In genomic region chr10:102313221-102313896, GRCh38 we compare ENCODE assay signal across 16 cellular contexts.
A peak's percentile ranks its signal among the peaks of the same experiment; 100 is the strongest.
DNase-seq lines count a peak whose midpoint lies in the region; ATAC-seq, FAIRE-seq and TF ChIP-seq lines count a peak whose summit lies in the region.
"Had no signal": no experiment of that assay in that cellular context is flagged by ENCODE, and none has a peak within 500 bp of the region (broad histone marks: within the 10 kb centered on the region; RNA-seq: fewer than 3 reads in every experiment).

No MANE protein-coding gene starts in this region.

- H4K8ac ChIP-seq in mesendoderm (ENCODE audit: low read depth, low read length): no peak overlapping the region

- DNase-seq in CD8-positive, alpha-beta T cell: no peak
- DNase-seq in LNCaP clone FGC (ENCODE audit: low read depth) (peak; percentile 30), progenitor cell of endocrine pancreas (ENCODE audit: low spot score, unreplicated experiment) (no peak), HepG2 (ENCODE audit: low spot score) (no peak), mesendoderm (no peak), NCI-H1048 (lab: John Stamatoyannopoulos, UW) (no peak), anterior cingulate cortex (lab: John Stamatoyannopoulos, UW) (no peak)
- DNase-seq: activated T-cell treated with anti-CD3 and anti-CD28 coated beads, Interleukin-2, amount 50 U/mL, for 4 hours; DMS153; effector memory CD8-positive, alpha-beta T cell; left cardiac atrium; NCI-H2171 had no signal

- H3K4me1 ChIP-seq in CD8-positive, alpha-beta T cell (ENCODE audit: insufficient read depth, low read length): no peaks in the 10 kb centered on the region
- H3K4me1 ChIP-seq in HepG2 (ENCODE audit: insufficient read depth, low read length) (peaks cover 27% of the 10 kb centered on the region), mesendoderm (ENCODE audit: control insufficient read depth, low read depth, low read length) (no peaks in the 10 kb centered on the region)

- peaks cover 3% of the 10 kb centered on the region for H3K36me3 ChIP-seq in CD8-positive, alpha-beta T cell (ENCODE audit: insufficient read depth, low read length)
- peaks cover 3 to 5% of the 10 kb centered on the region in 2 experiments; a peak in 2 of 5 replicates for H3K36me3 ChIP-seq in HepG2 (replicated peaks in 1 of 2; ENCODE audit: control insufficient read depth in 1 of 2, insufficient read depth in 2 of 2, low read length in 2 of 2)
- no peaks in the 10 kb centered on the region for H3K36me3 ChIP-seq in mesendoderm (ENCODE audit: control insufficient read depth, insufficient read depth, low read length)
- H3K36me3 ChIP-seq: ascending aorta had no signal

- H3K27ac ChIP-seq in CD8-positive, alpha-beta T cell (ENCODE audit: low read depth, low read length): no peak overlapping the region
- H3K27ac ChIP-seq in HepG2 (ENCODE audit: extremely low read length, insufficient read depth, low read length) (no peak overlapping the region), mesendoderm (ENCODE audit: low read depth, low read length) (no peak overlapping the region)
- H3K27ac ChIP-seq: ascending aorta, neutrophil had no signal

- TF ChIP-seq POLR2A in HepG2 (IDR thresholded peaks at IDR 0.05; ENCODE audit: insufficient read depth in 1 of 2, low read depth in 2 of 2, low read length in 2 of 2): no peak

- H4K20me1 ChIP-seq in HepG2 (ENCODE audit: insufficient read depth, low read length): peaks cover 5% of the 10 kb centered on the region; the same call in 1 of the 2 replicates

- FAIRE-seq in HepG2 (lab: Jason Lieb, UNC): no peak
- FAIRE-seq: urothelium cell line had no signal

- no peak overlapping the region for H3K9ac ChIP-seq in HepG2 (ENCODE audit: insufficient read depth, low read depth, low read length)
- no peak overlapping the region for H3K9ac ChIP-seq in mesendoderm (ENCODE audit: low read length)

- no peaks in the 10 kb centered on the region for H3K27me3 Mint-ChIP-seq in CD8-positive, alpha-beta T cell (ENCODE audit: low read depth)
- no peaks in the 10 kb centered on the region for H3K27me3 Mint-ChIP-seq in progenitor cell of endocrine pancreas
- H3K27me3 Mint-ChIP-seq: effector memory CD8-positive, alpha-beta T cell had no signal

- no peak for TF ChIP-seq EP300 in HepG2 (IDR thresholded peaks at IDR 0.05; ENCODE audit: low read depth in 2 of 2, low read length in 2 of 2)
- TF ChIP-seq EP300 in HepG2 (CRISPR knock-in tag; IDR thresholded peaks at IDR 0.05; ENCODE audit: borderline replicate concordance): no peak

- no peak overlapping the region for H4K5ac ChIP-seq in mesendoderm (ENCODE audit: low read length)

- no peak overlapping the region for H3K4me3 Mint-ChIP-seq in CD8-positive, alpha-beta T cell
- H3K4me3 Mint-ChIP-seq in progenitor cell of endocrine pancreas (ENCODE audit: low read depth): no peak overlapping the region
- H3K4me3 Mint-ChIP-seq: activated T-cell treated with anti-CD3 and anti-CD28 coated beads, Interleukin-2, amount 50 U/mL, for 4 hours; effector memory CD8-positive, alpha-beta T cell had no signal

- intact Hi-C loops in CD8-positive, alpha-beta T cell (cut with DNase I, micrococcal nuclease): no loop called here
- intact Hi-C loops in HepG2 (cut with micrococcal nuclease; ENCODE audit: unreplicated experiment): no loop called here

- in situ Hi-C loops in HepG2 (cut with HindIII; ENCODE audit: extremely low pct_ligation_motif_present, low pct_unique_long_range_greater_than_20kb): no loop called here

- no peak overlapping the region for H2BK15ac ChIP-seq in mesendoderm (replicated peaks; ENCODE audit: low read depth)

- H3K27me3 ChIP-seq in CD8-positive, alpha-beta T cell (ENCODE audit: insufficient read depth, low read length): no peaks in the 10 kb centered on the region
- H3K27me3 ChIP-seq in HepG2 (ENCODE audit: control insufficient read depth in 1 of 2, insufficient read depth in 2 of 2, low read length in 2 of 2): no peaks in the 10 kb centered on the region; a peak in 1 of 5 replicates
- no peaks in the 10 kb centered on the region for H3K27me3 ChIP-seq in mesendoderm (ENCODE audit: insufficient read depth, low read length, poor library complexity)
- H3K27me3 ChIP-seq: ascending aorta, neutrophil had no signal

- 95% methylated on average over 8 of the region's 8 CpGs for WGBS in HepG2 (ENCODE audit: low lambda C conversion rate)
- no CpG with 5 or more reads among the region's 8 CpGs for WGBS in mesendoderm (ENCODE audit: extremely low coverage, insufficient coverage, low lambda C conversion rate)

- no peak overlapping the region for H3K4me2 ChIP-seq in HepG2 (ENCODE audit: low read depth, low read length)
- H3K4me2 ChIP-seq in mesendoderm (ENCODE audit: low read length): no peak overlapping the region

- no peak for TF ChIP-seq CTCF in CD8-positive, alpha-beta T cell (IDR thresholded peaks at IDR 0.05)
- TF ChIP-seq CTCF in LNCaP clone FGC (IDR thresholded peaks at IDR 0.05; ENCODE audit: control insufficient read depth, extremely low read depth, insufficient read depth): no peak
- TF ChIP-seq CTCF in progenitor cell of endocrine pancreas (IDR thresholded peaks at IDR 0.05; ENCODE audit: unreplicated experiment): no peak
- TF ChIP-seq CTCF in HepG2 (CRISPR knock-in tag; IDR thresholded peaks at IDR 0.05): no peak

- H2BK5ac ChIP-seq in mesendoderm (ENCODE audit: low read length): no peak overlapping the region

- no peak for TF ChIP-seq RAD21 in HepG2 (CRISPR knock-in tag; IDR thresholded peaks at IDR 0.05)

- H3K23ac ChIP-seq in mesendoderm (ENCODE audit: low read length): no peak overlapping the region

- H3K4ac ChIP-seq in mesendoderm (ENCODE audit: low read depth, low read length): no peak overlapping the region

- H2BK120ac ChIP-seq in mesendoderm (ENCODE audit: low read depth, low read length): no peak overlapping the region

- H3K9me3 ChIP-seq in CD8-positive, alpha-beta T cell (ENCODE audit: low read length): no peaks in the 10 kb centered on the region
- H3K9me3 ChIP-seq in HepG2 (ENCODE audit: low read length): no peaks in the 10 kb centered on the region
- H3K9me3 ChIP-seq: ascending aorta, neutrophil had no signal

- no peak overlapping the region for H3K56ac ChIP-seq in mesendoderm (ENCODE audit: low read length)

- no peak overlapping the region for H2AFZ ChIP-seq in HepG2 (ENCODE audit: low read length)

- H3K79me2 ChIP-seq in HepG2 (ENCODE audit: insufficient read depth, low read length) (peaks cover 31% of the 10 kb centered on the region), mesendoderm (ENCODE audit: control insufficient read depth, insufficient read depth, low read length) (no peaks in the 10 kb centered on the region)

- POLR2A ChIA-PET in CD8-positive, alpha-beta T cell (lab: Charles Lee): no interaction called here
- POLR2A ChIA-PET in HepG2 (lab: Yijun Ruan, JAX): interaction anchor here (0.6 to 1.4 kb wide), 2 partner anchors 27 to 68 kb away, joined by 4 to 5 read pairs; partner anchors contain the start of gene GBF1

- H3K4me3 ChIP-seq in CD8-positive, alpha-beta T cell (ENCODE audit: low read depth, low read length): no peak overlapping the region
- H3K4me3 ChIP-seq in LNCaP clone FGC (ENCODE audit: low read depth, low read length) (no peak overlapping the region), HepG2 (replicated peaks in 1 of 3; ENCODE audit: insufficient read depth in 1 of 3, low read depth in 2 of 3, low read length in 3 of 3) (no peak overlapping the region), mesendoderm (ENCODE audit: low read length) (no peak overlapping the region)
- H3K4me3 ChIP-seq: ascending aorta had no signal

- H3K79me1 ChIP-seq in mesendoderm (ENCODE audit: low read length): peaks cover 5% of the 10 kb centered on the region

- no peak overlapping the region for H2AK5ac ChIP-seq in mesendoderm (ENCODE audit: low read length)

- CTCF ChIA-PET in CD8-positive, alpha-beta T cell (lab: Charles Lee): interaction anchor here (1.3 to 1.9 kb wide), 2 partner anchors 28 to 84 kb away, joined by 3 to 7 read pairs; no protein-coding TSS in a partner anchor
- CTCF ChIA-PET in HepG2 (lab: Yijun Ruan, JAX; ENCODE audit: low intra/inter-chr PET ratio, low total read pairs): no interaction called here

- H3K36me3 Mint-ChIP-seq in CD8-positive, alpha-beta T cell: peaks cover 15% of the 10 kb centered on the region
- H3K36me3 Mint-ChIP-seq in progenitor cell of endocrine pancreas (ENCODE audit: insufficient read depth): no peaks in the 10 kb centered on the region

- ATAC-seq in CD8-positive, alpha-beta T cell: no peak
- ATAC-seq in esophagus mucosa: peak; percentile 94
- ATAC-seq in HepG2: no peak
- ATAC-seq: effector memory CD8-positive, alpha-beta T cell; left cardiac atrium had no signal

- H3K4me1 Mint-ChIP-seq in CD8-positive, alpha-beta T cell (ENCODE audit: low read depth): peaks cover 37% of the 10 kb centered on the region
- H3K4me1 Mint-ChIP-seq in progenitor cell of endocrine pancreas (ENCODE audit: low read depth): peaks cover 35% of the 10 kb centered on the region

- no peaks in the 10 kb centered on the region for H3K9me3 Mint-ChIP-seq in CD8-positive, alpha-beta T cell
- H3K9me3 Mint-ChIP-seq in progenitor cell of endocrine pancreas (ENCODE audit: low read depth): no peaks in the 10 kb centered on the region
- H3K9me3 Mint-ChIP-seq: activated T-cell treated with anti-CD3 and anti-CD28 coated beads, Interleukin-2, amount 50 U/mL, for 4 hours; effector memory CD8-positive, alpha-beta T cell had no signal

- no peak overlapping the region for H3K18ac ChIP-seq in mesendoderm (ENCODE audit: low read length)

- peak overlapping the region; percentile 69 for H3K27ac Mint-ChIP-seq in CD8-positive, alpha-beta T cell
- peak overlapping the region; percentile 54 for H3K27ac Mint-ChIP-seq in progenitor cell of endocrine pancreas

- no TSS peak for BruUV-seq in HepG2 (replicated peaks; lab: Mats Ljungman, UMichigan)

TF ChIP-seq in HepG2, 621 proteins besides CTCF, POLR2A, EP300 and RAD21 (continues in another document):
- TF ChIP-seq ZNF710 (CRISPR knock-in tag; IDR thresholded peaks at IDR 0.05; ENCODE audit: borderline replicate concordance) (no peak), TGIF2 (CRISPR knock-in tag; IDR thresholded peaks at IDR 0.05) (no peak), NFE2 (CRISPR knock-in tag; IDR thresholded peaks at IDR 0.05) (no peak), ZNF746 (CRISPR knock-in tag; IDR thresholded peaks at IDR 0.05) (no peak), ATM (IDR thresholded peaks at IDR 0.05; ENCODE audit: borderline replicate concordance) (no peak), ARNT (IDR thresholded peaks at IDR 0.05) (no peak)
